In genomic region chr6:127102299-127102698, GRCh38 we compare ENCODE assay signal across 14 cellular contexts. TPM values are rescaled to one million over a fixed set of nuclear protein-coding genes. Genes with fewer than 3 reads are reported as not detected.
DNase-seq lines count a peak whose midpoint lies in the region; ATAC-seq and TF ChIP-seq lines count a peak whose summit lies in the region.
"Had no signal": no experiment of that assay in that cellular context is flagged by ENCODE, and none has a peak within 500 bp of the region (broad histone marks: within the 10 kb centered on the region; RNA-seq: fewer than 3 reads in every experiment).

No MANE protein-coding gene starts in this region.

- H3K27ac ChIP-seq in lower lobe of right lung: no peak overlapping the region
- H3K27ac ChIP-seq: SK-N-MC, thyroid gland had no signal

- H3K4me1 ChIP-seq in lower lobe of right lung: peaks cover 8% of the 10 kb centered on the region
- H3K4me1 ChIP-seq: thyroid gland had no signal

- no peaks in the 10 kb centered on the region for H3K9me3 Mint-ChIP-seq in activated CD4-positive, alpha-beta T cell treated with anti-CD3 and anti-CD28 coated beads, Interleukin-2, amount 10 ng/mL, durations not matched to agents 7 days and 5 days
- no peaks in the 10 kb centered on the region for H3K9me3 Mint-ChIP-seq in activated naive CD4-positive, alpha-beta T cell treated with anti-CD3 and anti-CD28 coated beads, Interleukin-2, amount 50 U/mL, for 72 hours
- H3K9me3 Mint-ChIP-seq: CD4-positive, alpha-beta memory T cell had no signal

- intact Hi-C loops in lower lobe of right lung (cut with DNase I): no loop called here

- no peak overlapping the region for H3K27ac Mint-ChIP-seq in activated CD4-positive, alpha-beta T cell treated with anti-CD3 and anti-CD28 coated beads, Interleukin-2, amount 10 ng/mL, durations not matched to agents 7 days and 5 days
- H3K27ac Mint-ChIP-seq in activated naive CD4-positive, alpha-beta T cell treated with anti-CD3 and anti-CD28 coated beads, Interleukin-2, amount 50 U/mL, for 72 hours: no peak overlapping the region
- H3K27ac Mint-ChIP-seq: CD4-positive, alpha-beta memory T cell had no signal

- POLR2A ChIA-PET in activated CD4-positive, alpha-beta T cell treated with anti-CD3 and anti-CD28 coated beads, Interleukin-2, amount 10 ng/mL, durations not matched to agents 7 days and 5 days (lab: Charles Lee): no interaction called here

- CTCF ChIA-PET in activated CD4-positive, alpha-beta T cell treated with anti-CD3 and anti-CD28 coated beads, Interleukin-2, amount 10 ng/mL, durations not matched to agents 7 days and 5 days (lab: Charles Lee): interaction anchor here (0.6 kb wide), 1 partner anchor 148 kb away, joined by 3 read pairs; no protein-coding TSS in a partner anchor

- TF ChIP-seq CTCF in lower lobe of right lung (IDR thresholded peaks at IDR 0.05): no peak

- ATAC-seq in lower lobe of right lung: peak; percentile 78 to 93
- no peak for ATAC-seq in GM18867 (IDR thresholded peaks at IDR 0.05; ENCODE audit: unreplicated experiment)
- no peak for ATAC-seq in activated naive CD4-positive, alpha-beta T cell treated with anti-CD3 and anti-CD28 coated beads, Interleukin-2, amount 50 U/mL, for 72 hours

- H3K36me3 Mint-ChIP-seq in activated CD4-positive, alpha-beta T cell treated with anti-CD3 and anti-CD28 coated beads, Interleukin-2, amount 10 ng/mL, durations not matched to agents 7 days and 5 days (ENCODE audit: low read depth): no peaks in the 10 kb centered on the region
- no peaks in the 10 kb centered on the region for H3K36me3 Mint-ChIP-seq in activated naive CD4-positive, alpha-beta T cell treated with anti-CD3 and anti-CD28 coated beads, Interleukin-2, amount 50 U/mL, for 72 hours
- H3K36me3 Mint-ChIP-seq: CD4-positive, alpha-beta memory T cell had no signal

- no peaks in the 10 kb centered on the region for H3K4me1 Mint-ChIP-seq in activated CD4-positive, alpha-beta T cell treated with anti-CD3 and anti-CD28 coated beads, Interleukin-2, amount 10 ng/mL, durations not matched to agents 7 days and 5 days
- H3K4me1 Mint-ChIP-seq: CD4-positive, alpha-beta memory T cell had no signal

- no peaks in the 10 kb centered on the region for H3K36me3 ChIP-seq in lower lobe of right lung
- H3K36me3 ChIP-seq: thyroid gland had no signal

- peaks cover 8% of the 10 kb centered on the region for H3K27me3 Mint-ChIP-seq in activated CD4-positive, alpha-beta T cell treated with anti-CD3 and anti-CD28 coated beads, Interleukin-2, amount 10 ng/mL, durations not matched to agents 7 days and 5 days

- no peaks in the 10 kb centered on the region for H3K9me3 ChIP-seq in lower lobe of right lung
- H3K9me3 ChIP-seq: thyroid gland had no signal

- no peaks in the 10 kb centered on the region for H3K27me3 ChIP-seq in lower lobe of right lung (ENCODE audit: low read depth)
- H3K27me3 ChIP-seq: thyroid gland had no signal

- H3K4me3 Mint-ChIP-seq in activated CD4-positive, alpha-beta T cell treated with anti-CD3 and anti-CD28 coated beads, Interleukin-2, amount 10 ng/mL, durations not matched to agents 7 days and 5 days: no peak overlapping the region
- H3K4me3 Mint-ChIP-seq: CD4-positive, alpha-beta memory T cell had no signal

- no peak overlapping the region for H3K4me3 ChIP-seq in lower lobe of right lung
- H3K4me3 ChIP-seq: SK-N-MC, thyroid gland had no signal

- DNase-seq in AG08396 (ENCODE audit: low spot score) (peak; percentile 55), M059J (ENCODE audit: low read depth) (peak; percentile 89), astrocyte of the hippocampus (ENCODE audit: low read depth, low spot score) (peak; percentile 35), lower lobe of right lung (no peak), NCI-H146 (lab: John Stamatoyannopoulos, UW) (no peak)
- DNase-seq in activated CD4-positive, alpha-beta T cell treated with anti-CD3 and anti-CD28 coated beads, Interleukin-2, amount 10 ng/mL, durations not matched to agents 7 days and 5 days: no peak
- DNase-seq in activated naive CD4-positive, alpha-beta T cell treated with anti-CD3 and anti-CD28 coated beads, Interleukin-2, amount 50 U/mL, for 72 hours (ENCODE audit: low spot score in 2 of 2): no peak
- DNase-seq: activated CD4-positive, alpha-beta T cell treated with anti-CD3 and anti-CD28 coated beads, Interleukin-2, amount 50 U/mL, for 48 hours; CD4-positive, alpha-beta memory T cell; NCI-H2171; posterior cingulate gyrus; thyroid gland had no signal

RNA-seq across cellular contexts. Expression of gene RSPO3, which starts 16.2 kb away (rescaled TPM):
- 0.42 TPM in 1 of 2 replicates, not detected in the other for total RNA-seq in M059J (2014; rRNA removed; shearing (Covaris generic))
- 8.0 TPM for total RNA-seq in lower lobe of right lung
- total RNA-seq in activated CD4-positive, alpha-beta T cell treated with anti-CD3 and anti-CD28 coated beads, Interleukin-2, amount 10 ng/mL, durations not matched to agents 7 days and 5 days: not detected
- not detected for total RNA-seq in activated naive CD4-positive, alpha-beta T cell treated with anti-CD3 and anti-CD28 coated beads, Interleukin-2, amount 50 U/mL, for 72 hours
- total RNA-seq: CD4-positive, alpha-beta memory T cell had no signal

Comparison
In these comparisons a context has a peak if more than half of its experiments do, and no peak if none do; other contexts are left out.
1. DNase-seq: peak in AG08396 (single experiment), M059J (single experiment) and astrocyte of the hippocampus (single experiment); none in lower lobe of right lung (single experiment), activated CD4-positive, alpha-beta T cell treated with anti-CD3 and anti-CD28 coated beads, Interleukin-2, amount 10 ng/mL, durations not matched to agents 7 days and 5 days (single experiment), activated naive CD4-positive, alpha-beta T cell treated with anti-CD3 and anti-CD28 coated beads, Interleukin-2, amount 50 U/mL, for 72 hours (0 of 2) and NCI-H146 (single experiment).
2. ATAC-seq: peak in lower lobe of right lung (2 of 2); none in GM18867 (single experiment) and activated naive CD4-positive, alpha-beta T cell treated with anti-CD3 and anti-CD28 coated beads, Interleukin-2, amount 50 U/mL, for 72 hours (0 of 2).